ENCODE assay signal across 11 cellular contexts in the genomic region with DNA sequence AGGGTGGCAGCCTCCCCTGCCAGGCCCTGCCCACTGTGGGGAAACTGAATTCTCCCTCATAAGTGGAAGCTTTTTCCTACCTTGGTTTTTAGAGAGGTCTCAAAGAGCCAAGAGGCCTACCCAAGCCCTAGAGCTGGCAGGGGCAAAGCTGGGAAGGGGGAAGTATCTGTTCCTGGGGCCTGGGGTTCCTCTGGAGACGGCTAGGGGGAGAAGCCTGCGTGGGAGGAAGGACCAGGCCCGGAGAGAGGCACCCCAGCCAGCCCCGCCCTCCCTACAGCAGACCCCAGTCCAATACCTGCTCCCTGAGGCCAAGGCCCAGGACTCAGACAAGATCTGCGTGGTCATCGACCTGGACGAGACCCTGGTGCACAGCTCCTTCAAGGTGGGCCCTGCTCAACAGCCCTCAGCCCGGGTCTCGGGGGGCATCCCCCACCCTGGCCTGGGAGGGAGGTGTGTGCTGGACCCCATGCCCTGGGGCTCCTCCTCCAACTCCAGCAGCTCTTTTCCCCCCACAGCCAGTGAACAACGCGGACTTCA. TPM values are rescaled to one million over a fixed set of nuclear protein-coding genes. Genes with fewer than 3 reads are reported as not detected.
A peak's percentile ranks its signal among the peaks of the same experiment; 100 is the strongest.
DNase-seq lines count a peak whose midpoint lies in the region; ATAC-seq, FAIRE-seq and TF ChIP-seq lines count a peak whose summit lies in the region.
"Had no signal": no experiment of that assay in that cellular context is flagged by ENCODE, and none has a peak within 500 bp of the region (broad histone marks: within the 10 kb centered on the region; RNA-seq: fewer than 3 reads in every experiment).

No MANE protein-coding gene starts in this region.

- peaks cover 25% of the 10 kb centered on the region for H3K4me1 Mint-ChIP-seq in endodermal cell
- H3K4me1 Mint-ChIP-seq in osteocyte (ENCODE audit: unreplicated experiment): peaks cover 47% of the 10 kb centered on the region

- H3K27ac Mint-ChIP-seq in endodermal cell: no peak overlapping the region
- H3K27ac Mint-ChIP-seq in osteocyte (ENCODE audit: unreplicated experiment): peak overlapping the region; percentile 18

- ATAC-seq in Panc1: no peak

- peak overlapping the region; percentile 94 to 100 (median 99) for H3K9ac ChIP-seq in BLaER1 treated with 17β-estradiol and CSF1 and Interleukin-3, amounts not matched to agents 10 nM and 100 nM
- H3K9ac ChIP-seq in endodermal cell (ENCODE audit: extremely low read depth, low read length, poor library complexity, severe bottlenecking): no peak overlapping the region

- peak overlapping the region; percentile 90 to 100 (median 98) for H3K4me2 ChIP-seq in BLaER1 treated with 17β-estradiol and CSF1 and Interleukin-3, amounts not matched to agents 10 nM and 100 nM

- no TSS peak for BruUV-seq in Panc1 (replicated peaks; lab: Mats Ljungman, UMichigan)

- POLR2A ChIA-PET in Panc1 (lab: Charles Lee): no interaction called here

- H4K20me1 ChIP-seq in BLaER1 treated with 17β-estradiol and CSF1 and Interleukin-3, amounts not matched to agents 10 nM and 100 nM: peaks cover 14 to 51% (median 33%) of the 10 kb centered on the region in 11 experiments; a peak in 14 of 22 replicates

- peak overlapping the region; percentile 79 to 97 (median 93); a peak in 19 of 20 replicates for H3K4me3 ChIP-seq in BLaER1 treated with 17β-estradiol and CSF1 and Interleukin-3, amounts not matched to agents 10 nM and 100 nM
- H3K4me3 ChIP-seq in Panc1 (ENCODE audit: low read depth in 2 of 2, low read length in 2 of 2): peak overlapping the region; percentile 76 to 78
- no peak overlapping the region for H3K4me3 ChIP-seq in endodermal cell (ENCODE audit: low read length)

- CTCF ChIA-PET in Panc1 (lab: Charles Lee): interaction anchor here (0.6 kb wide), 1 partner anchor 68 kb away, joined by 11 read pairs; no protein-coding TSS in a partner anchor

- WGBS in endodermal cell (ENCODE audit: insufficient coverage in 1 of 2, insufficient read length in 1 of 2), 2 experiments: 91 to 100% methylated on average over 3 to 11 of the region's 11 CpGs

- intact Hi-C loops in Panc1 (cut with micrococcal nuclease; ENCODE audit: unreplicated experiment): no loop called here

- H3K27me3 Mint-ChIP-seq in endodermal cell (ENCODE audit: insufficient read depth) (peaks cover 13% of the 10 kb centered on the region), osteocyte (ENCODE audit: unreplicated experiment) (no peaks in the 10 kb centered on the region)

- peaks cover 33 to 47% (median 43%) of the 10 kb centered on the region in 11 experiments for H3K36me3 ChIP-seq in BLaER1 treated with 17β-estradiol and CSF1 and Interleukin-3, amounts not matched to agents 10 nM and 100 nM
- H3K36me3 ChIP-seq in Panc1 (ENCODE audit: control insufficient read depth, insufficient read depth, low read length) (no peaks in the 10 kb centered on the region; the same call in none of the 2 replicates), endodermal cell (ENCODE audit: control insufficient read depth, insufficient read depth, low read length) (peaks cover 33% of the 10 kb centered on the region)

- no peak for FAIRE-seq in GM19239 (lab: Jason Lieb, UNC)
- FAIRE-seq: endometrium had no signal

- TF ChIP-seq CTCF in Panc1 (IDR thresholded peaks at IDR 0.05) (no peak), endodermal cell (conservative IDR thresholded peaks at IDR 0.05) (no peak), osteocyte (IDR thresholded peaks at IDR 0.05) (no peak)

- H3K9me3 Mint-ChIP-seq in endodermal cell (no peaks in the 10 kb centered on the region), osteocyte (ENCODE audit: unreplicated experiment) (no peaks in the 10 kb centered on the region)

- H3K27ac ChIP-seq in BLaER1 treated with 17β-estradiol and CSF1 and Interleukin-3, amounts not matched to agents 10 nM and 100 nM: peak overlapping the region in 10 of 11 experiments; percentile 96 to 100 (median 99); a peak in 17 of 22 replicates
- H3K27ac ChIP-seq in Panc1 (ENCODE audit: low read length) (peak overlapping the region; percentile 76), endodermal cell (ENCODE audit: low read depth, low read length) (no peak overlapping the region)

- H3K4me1 ChIP-seq in BLaER1 treated with 17β-estradiol and CSF1 and Interleukin-3, amounts not matched to agents 10 nM and 100 nM: peaks cover 59 to 81% (median 77%) of the 10 kb centered on the region in 10 experiments
- H3K4me1 ChIP-seq in Panc1 (ENCODE audit: control insufficient read depth, insufficient read depth, low read length) (peaks cover 60% of the 10 kb centered on the region), endodermal cell (ENCODE audit: control insufficient read depth, insufficient read depth, low read length) (peaks cover 6% of the 10 kb centered on the region)

- peaks cover 0 to 25% (median 20%) of the 10 kb centered on the region in 11 experiments; a peak in 15 of 22 replicates for H3K27me3 ChIP-seq in BLaER1 treated with 17β-estradiol and CSF1 and Interleukin-3, amounts not matched to agents 10 nM and 100 nM
- no peaks in the 10 kb centered on the region for H3K27me3 ChIP-seq in Panc1 (ENCODE audit: control insufficient read depth, insufficient read depth, low read length)
- no peaks in the 10 kb centered on the region for H3K27me3 ChIP-seq in endodermal cell (ENCODE audit: control insufficient read depth, insufficient read depth, low read length, poor library complexity, severe bottlenecking)

- DNase-seq in Panc1 (ENCODE audit: low read depth, low spot score) (no peak), endodermal cell (no peak), osteocyte (ENCODE audit: extremely low spot score, unreplicated experiment) (no peak), glomerular visceral epithelial cell (ENCODE audit: extremely low spot score) (no peak), GM19239 (ENCODE audit: insufficient read length, low spot score) (no peak), AG08395 (ENCODE audit: low spot score) (no peak), NCI-H2107 (lab: John Stamatoyannopoulos, UW) (no peak)
- DNase-seq: MV-4-11 had no signal

- in situ Hi-C loops in Panc1 (cut with HindIII; ENCODE audit: low pct_unique_long_range_greater_than_20kb, low sequenced_read_pairs): no loop called here

- H3K9me3 ChIP-seq in BLaER1 treated with 17β-estradiol and CSF1 and Interleukin-3, amounts not matched to agents 10 nM and 100 nM (replicated peaks in 1 of 11): no peaks in the 10 kb centered on the region
- H3K9me3 ChIP-seq in Panc1 (ENCODE audit: control insufficient read depth, insufficient read depth, low read depth, low read length) (no peaks in the 10 kb centered on the region), endodermal cell (ENCODE audit: control insufficient read depth, low read length) (no peaks in the 10 kb centered on the region)

- H3K4me3 Mint-ChIP-seq in endodermal cell: peak overlapping the region; percentile 88
- H3K4me3 Mint-ChIP-seq in osteocyte (ENCODE audit: unreplicated experiment): peak overlapping the region; percentile 94

- H3K36me3 Mint-ChIP-seq in endodermal cell (ENCODE audit: low read depth): peaks cover 20% of the 10 kb centered on the region
- peaks cover 14% of the 10 kb centered on the region for H3K36me3 Mint-ChIP-seq in osteocyte (ENCODE audit: unreplicated experiment)

RNA-seq across cellular contexts. Expression of gene CTDSP1, which starts 2.2 kb away (rescaled TPM):
- 128 TPM for total RNA-seq in Panc1 (2021; ENCODE audit: unreplicated experiment)
- 124 TPM for polyA plus RNA-seq in Panc1 (2012; ENCODE audit: insufficient read length)
- 100 to 1,000 TPM in 1 of 2 donors, 10 to 100 TPM in 1; 66.8 to 123 TPM for total RNA-seq in endodermal cell
- polyA plus RNA-seq in endodermal cell (2013, experiment 1 of 2): 44.8 TPM
- polyA plus RNA-seq in endodermal cell (2013, experiment 2 of 2): 37.9 TPM
- 131 and 138 TPM in 2 replicates for total RNA-seq in osteocyte

RNA-seq across cellular contexts. Expression of gene VIL1, which starts 17.0 kb away (rescaled TPM):
- total RNA-seq in Panc1 (2021; ENCODE audit: unreplicated experiment): 0.18 TPM
- 0.07 TPM for polyA plus RNA-seq in Panc1 (2012; ENCODE audit: insufficient read length)
- total RNA-seq in endodermal cell: 10 to 100 TPM; 70.2 to 83.1 TPM
- polyA plus RNA-seq in endodermal cell (2013, experiment 1 of 2): 11.8 TPM
- 12.1 TPM for polyA plus RNA-seq in endodermal cell (2013, experiment 2 of 2)
- 0.57 TPM in 1 of 2 replicates, not detected in the other for total RNA-seq in osteocyte
- total RNA-seq: T-helper 2 cell treated with Interferon-gamma antibody and Interleukin-4, amounts not matched to agents 100 ng/mL and 5 ng/mL, for 36 hours had no signal

RNA-seq across cellular contexts. Expression of gene SLC11A1, which starts 19.8 kb away (rescaled TPM):
- total RNA-seq in Panc1 (2021; ENCODE audit: unreplicated experiment) (0.31 TPM), endodermal cell (under 1 TPM in 1 of 2 donors, not detected in 1; 0.09 TPM), osteocyte (0.16 and 0.21 TPM in 2 replicates)
- polyA plus RNA-seq in Panc1 (2012; ENCODE audit: insufficient read length): 0.62 TPM
- 0.50 TPM for polyA plus RNA-seq in endodermal cell (2013, experiment 1 of 2)
- polyA plus RNA-seq in endodermal cell (2013, experiment 2 of 2): not detected

RNA-seq across cellular contexts. Expression of gene CATIP, which starts 45.2 kb away (rescaled TPM):
- total RNA-seq in Panc1 (2021; ENCODE audit: unreplicated experiment) (0.18 TPM), endodermal cell (1 to 10 TPM in 1 of 2 donors, under 1 TPM in 1; 0.22 to 1.0 TPM), osteocyte (not detected in 2 replicates)
- 0.55 TPM for polyA plus RNA-seq in Panc1 (2012; ENCODE audit: insufficient read length)
- 0.46 TPM for polyA plus RNA-seq in endodermal cell (2013, experiment 1 of 2)
- 0.46 TPM for polyA plus RNA-seq in endodermal cell (2013, experiment 2 of 2)
- total RNA-seq: T-helper 2 cell treated with Interferon-gamma antibody and Interleukin-4, amounts not matched to agents 100 ng/mL and 5 ng/mL, for 36 hours had no signal

Comparison
In these comparisons a context has a peak if more than half of its experiments do, and no peak if none do; other contexts are left out.
1. RNA of gene VIL1, which starts 17.0 kb away (total RNA-seq): 70.2 to 83.1 TPM in endodermal cell; 0.18 TPM in Panc1 (single experiment) and 0.57 TPM in osteocyte; every median in the first group is over 10 times any median in the second.